ENCODE assay signal across 11 cellular contexts in the genomic region with DNA sequence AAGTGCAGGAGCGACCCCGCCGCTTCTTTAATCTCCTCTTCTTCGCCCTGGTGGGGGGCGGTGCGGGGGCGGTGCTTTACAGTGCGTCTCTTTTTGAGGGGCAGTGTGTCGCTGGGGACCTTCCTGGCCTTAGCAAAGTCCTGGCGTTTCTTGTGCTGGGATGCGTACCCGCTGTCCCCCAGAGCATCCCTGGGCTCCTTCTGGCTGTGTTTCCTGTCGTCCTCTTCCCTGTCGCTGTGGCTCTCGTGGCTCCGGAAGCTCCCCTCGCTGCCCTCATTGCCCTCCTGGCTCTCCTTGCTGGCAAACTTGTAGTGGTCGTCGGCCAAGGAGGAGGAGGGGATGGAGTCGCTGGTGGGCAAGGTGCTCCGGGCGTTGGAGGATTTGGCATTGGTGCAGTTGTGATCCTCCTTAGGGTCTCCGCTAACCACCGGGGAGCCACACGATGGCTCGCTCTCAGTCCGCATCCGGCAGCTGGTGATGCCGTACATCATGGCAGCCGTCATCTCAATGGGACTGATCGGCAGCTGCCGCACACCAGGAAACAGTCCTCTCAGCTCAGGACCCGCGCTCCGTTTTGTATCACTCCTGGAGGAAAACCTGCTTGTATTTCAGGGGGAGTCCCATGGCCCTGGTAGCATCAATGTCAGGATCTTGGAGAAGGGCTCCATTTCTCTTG. TPM values are rescaled to one million over a fixed set of nuclear protein-coding genes. Genes with fewer than 3 reads are reported as not detected.
DNase-seq lines count a peak whose midpoint lies in the region; ATAC-seq and TF ChIP-seq lines count a peak whose summit lies in the region.
"Had no signal": no experiment of that assay in that cellular context is flagged by ENCODE, and none has a peak within 500 bp of the region (broad histone marks: within the 10 kb centered on the region; RNA-seq: fewer than 3 reads in every experiment).

No MANE protein-coding gene starts in this region.

- no peaks in the 10 kb centered on the region for H3K36me3 Mint-ChIP-seq in activated CD4-positive, alpha-beta T cell treated with anti-CD3 and anti-CD28 coated beads, Interleukin-2, amount 10 ng/mL, durations not matched to agents 7 days and 5 days (ENCODE audit: low read depth)
- H3K36me3 Mint-ChIP-seq: natural killer cell treated with Interleukin-12 subunit alpha and Interleukin-12 subunit beta and Interleukin-15 and Interleukin-18, amount 100 ng/mL, for 72 hours had no signal

- POLR2A ChIA-PET in activated CD4-positive, alpha-beta T cell treated with anti-CD3 and anti-CD28 coated beads, Interleukin-2, amount 10 ng/mL, durations not matched to agents 7 days and 5 days (lab: Charles Lee), result no interaction called here

- H3K27ac Mint-ChIP-seq in activated CD4-positive, alpha-beta T cell treated with anti-CD3 and anti-CD28 coated beads, Interleukin-2, amount 10 ng/mL, durations not matched to agents 7 days and 5 days, result peak overlapping the region; percentile 50

- H3K4me1 ChIP-seq in gastrocnemius medialis, result no peaks in the 10 kb centered on the region
- no peaks in the 10 kb centered on the region for H3K4me1 ChIP-seq in ascending aorta

- H3K27me3 ChIP-seq in H7 (ENCODE audit: control insufficient read depth, insufficient read depth, low read length) (no peaks in the 10 kb centered on the region), gastrocnemius medialis (peaks cover 0 to 13% (median 0%) of the 10 kb centered on the region in 3 donors), ascending aorta (no peaks in the 10 kb centered on the region)

- no peak for TF ChIP-seq CTCF in AG10803 (conservative IDR thresholded peaks at IDR 0.05; ENCODE audit: low read length)
- no peak for TF ChIP-seq CTCF in gastrocnemius medialis (IDR thresholded peaks at IDR 0.05 in 4 of 5, conservative IDR thresholded peaks at IDR 0.05 in 1 of 5)
- no peak for TF ChIP-seq CTCF in ascending aorta (IDR thresholded peaks at IDR 0.05)

- peak overlapping the region; percentile 73 for H3K4me3 Mint-ChIP-seq in activated CD4-positive, alpha-beta T cell treated with anti-CD3 and anti-CD28 coated beads, Interleukin-2, amount 10 ng/mL, durations not matched to agents 7 days and 5 days
- H3K4me3 Mint-ChIP-seq: natural killer cell treated with Interleukin-12 subunit alpha and Interleukin-12 subunit beta and Interleukin-15 and Interleukin-18, amount 100 ng/mL, for 72 hours had no signal

- H3K27me3 Mint-ChIP-seq in activated CD4-positive, alpha-beta T cell treated with anti-CD3 and anti-CD28 coated beads, Interleukin-2, amount 10 ng/mL, durations not matched to agents 7 days and 5 days, result peaks cover 12% of the 10 kb centered on the region

- no peak overlapping the region for H3K27ac ChIP-seq in gastrocnemius medialis
- H3K27ac ChIP-seq in ascending aorta, result no peak overlapping the region

- H3K9me3 Mint-ChIP-seq in activated CD4-positive, alpha-beta T cell treated with anti-CD3 and anti-CD28 coated beads, Interleukin-2, amount 10 ng/mL, durations not matched to agents 7 days and 5 days, result no peaks in the 10 kb centered on the region
- H3K9me3 Mint-ChIP-seq: natural killer cell treated with Interleukin-12 subunit alpha and Interleukin-12 subunit beta and Interleukin-15 and Interleukin-18, amount 100 ng/mL, for 72 hours had no signal

- ATAC-seq in gastrocnemius medialis, result no peak

- intact Hi-C loops in gastrocnemius medialis (cut with DNase I; ENCODE audit: low total_unique reads) (no loop called here), ascending aorta (cut with DNase I) (no loop called here)

- H3K36me3 ChIP-seq in H7 (replicated peaks; ENCODE audit: control insufficient read depth, insufficient read depth, low read length) (no peaks in the 10 kb centered on the region), gastrocnemius medialis (no peaks in the 10 kb centered on the region), ascending aorta (no peaks in the 10 kb centered on the region)

- DNase-seq in AG10803 (ENCODE audit: low read depth), result no peak
- peak; percentile 8 for DNase-seq in H7
- DNase-seq in activated CD4-positive, alpha-beta T cell treated with anti-CD3 and anti-CD28 coated beads, Interleukin-2, amount 10 ng/mL, durations not matched to agents 7 days and 5 days, result peak; percentile 7
- DNase-seq in gastrocnemius medialis, result no peak
- DNase-seq in ascending aorta (ENCODE audit: low spot score in 2 of 2), result no peak
- DNase-seq in NOMO-1 (lab: John Stamatoyannopoulos, UW; ENCODE audit: unreplicated experiment in 2 of 2), result no peak
- no peak for DNase-seq in islet precursor cell
- DNase-seq: SIG-M5 had no signal

- no peaks in the 10 kb centered on the region for H3K4me1 Mint-ChIP-seq in activated CD4-positive, alpha-beta T cell treated with anti-CD3 and anti-CD28 coated beads, Interleukin-2, amount 10 ng/mL, durations not matched to agents 7 days and 5 days

- TF ChIP-seq POLR2A in gastrocnemius medialis (IDR thresholded peaks at IDR 0.05), result no peak

- no peaks in the 10 kb centered on the region for H3K9me3 ChIP-seq in iPS-18c (ENCODE audit: control insufficient read depth, insufficient read depth, low read length)
- no peaks in the 10 kb centered on the region for H3K9me3 ChIP-seq in gastrocnemius medialis
- H3K9me3 ChIP-seq in ascending aorta, result no peaks in the 10 kb centered on the region

- peak overlapping the region; percentile 44 for H3K4me3 ChIP-seq in AG10803 (ENCODE audit: low read length)
- no peak overlapping the region; the same call in 1 of the 2 replicates for H3K4me3 ChIP-seq in H7 (ENCODE audit: insufficient read depth, low read depth, low read length)
- H3K4me3 ChIP-seq in iPS-18c (ENCODE audit: insufficient read depth, low read depth, low read length), result peak overlapping the region; percentile 28; the same call in 1 of the 2 replicates
- peak overlapping the region in 1 of 4 donors; percentile 7 for H3K4me3 ChIP-seq in gastrocnemius medialis
- peak overlapping the region in 1 of 2 donors; percentile 35 for H3K4me3 ChIP-seq in ascending aorta

- CTCF ChIA-PET in activated CD4-positive, alpha-beta T cell treated with anti-CD3 and anti-CD28 coated beads, Interleukin-2, amount 10 ng/mL, durations not matched to agents 7 days and 5 days (lab: Charles Lee), result no interaction called here

- in situ Hi-C loops in gastrocnemius medialis (cut with MboI; ENCODE audit: low sequenced_read_pairs in 4 of 4), result no loop called here

RNA-seq across cellular contexts. Expression of gene TMSB15A, which starts 30.4 kb away (rescaled TPM):
- total RNA-seq in H7 (2014; rRNA removed; shearing (Covaris generic)), result 34.8 and 48.6 TPM in 2 replicates
- under 1 TPM; 0.42 to 0.52 TPM for total RNA-seq in activated CD4-positive, alpha-beta T cell treated with anti-CD3 and anti-CD28 coated beads, Interleukin-2, amount 10 ng/mL, durations not matched to agents 7 days and 5 days
- not detected for total RNA-seq in gastrocnemius medialis
- not detected for total RNA-seq in ascending aorta
- total RNA-seq: cardiac septum; natural killer cell treated with Interleukin-12 subunit alpha and Interleukin-12 subunit beta and Interleukin-15 and Interleukin-18, amount 100 ng/mL, for 72 hours had no signal

RNA-seq across cellular contexts. Expression of gene ARMCX5, which starts 52.4 kb away (rescaled TPM):
- total RNA-seq in H7 (2014; rRNA removed; shearing (Covaris generic)), result 17.5 and 24.5 TPM in 2 replicates
- 1 to 10 TPM; 4.7 to 5.7 TPM for total RNA-seq in activated CD4-positive, alpha-beta T cell treated with anti-CD3 and anti-CD28 coated beads, Interleukin-2, amount 10 ng/mL, durations not matched to agents 7 days and 5 days
- 1 to 10 TPM; 2.4 to 7.9 (median 4.9) TPM for total RNA-seq in gastrocnemius medialis
- total RNA-seq in ascending aorta, result 3.6 TPM

Comparison
In these comparisons a context has a peak if more than half of its experiments do, and no peak if none do; other contexts are left out.
1. DNase-seq: peak in H7 (single experiment) and activated CD4-positive, alpha-beta T cell treated with anti-CD3 and anti-CD28 coated beads, Interleukin-2, amount 10 ng/mL, durations not matched to agents 7 days and 5 days (single experiment); none in AG10803 (single experiment), gastrocnemius medialis (0 of 2), ascending aorta (0 of 2), NOMO-1 (0 of 2) and islet precursor cell (single experiment).
2. RNA of gene TMSB15A, which starts 30.4 kb away (total RNA-seq): 34.8 to 48.6 TPM in H7; 0.42 to 0.52 TPM in activated CD4-positive, alpha-beta T cell treated with anti-CD3 and anti-CD28 coated beads, Interleukin-2, amount 10 ng/mL, durations not matched to agents 7 days and 5 days, not detected in gastrocnemius medialis and not detected in ascending aorta (single experiment); every median in the first group is over 10 times any median in the second.